ENCODE assay signal across 1 cellular context in genomic region chr19:57280913-57281425, GRCh38.
TF ChIP-seq lines count a peak whose summit lies in the region.

No MANE protein-coding gene starts in this region.

TF ChIP-seq in IMR-90, 13 proteins besides CTCF, POLR2A, EP300 and RAD21:
- TF ChIP-seq MAFK (IDR thresholded peaks at IDR 0.05; ENCODE audit: low read depth, low read length) (no peak), BHLHE40 (IDR thresholded peaks at IDR 0.05; ENCODE audit: low read depth, low read length) (no peak), FOS (IDR thresholded peaks at IDR 0.05; ENCODE audit: low read depth, low read length) (no peak), RCOR1 (IDR thresholded peaks at IDR 0.05; ENCODE audit: insufficient replicate concordance, low read length) (no peak), USF2 (IDR thresholded peaks at IDR 0.05; ENCODE audit: low read depth, low read length) (no peak)
TF ChIP-seq in IMR-90: peak in this region for 0.
